Comparison of ENCODE assay signal across 17 cellular contexts in genomic region chr19:10637894-10638293, GRCh38. TPM values are rescaled to one million over a fixed set of nuclear protein-coding genes. Genes with fewer than 3 reads are reported as not detected.
DNase-seq lines count a peak whose midpoint lies in the region; ATAC-seq and TF ChIP-seq lines count a peak whose summit lies in the region.
"Had no signal": no experiment of that assay in that cellular context is flagged by ENCODE, and none has a peak within 500 bp of the region (broad histone marks: within the 10 kb centered on the region; RNA-seq: fewer than 3 reads in every experiment).

No MANE protein-coding gene starts in this region.

- intact Hi-C loops in mucosa of descending colon (cut with DNase I, micrococcal nuclease): no loop called here

- H3K9me3 ChIP-seq in T-helper 17 cell (ENCODE audit: control insufficient read depth, low read length, poor library complexity, severe bottlenecking) (no peaks in the 10 kb centered on the region), mucosa of descending colon (no peaks in the 10 kb centered on the region)

- no peak overlapping the region for H3K4me3 ChIP-seq in mucosa of descending colon
- H3K4me3 ChIP-seq: GM12878 had no signal

- peaks cover 4% of the 10 kb centered on the region for H3K36me3 ChIP-seq in mucosa of descending colon (ENCODE audit: low read depth)

- no peak overlapping the region for H3K4me3 Mint-ChIP-seq in activated naive CD4-positive, alpha-beta T cell treated with anti-CD3 and anti-CD28 coated beads, Interleukin-2, amount 50 U/mL, for 24 hours
- H3K4me3 Mint-ChIP-seq in T-helper 17 cell: no peak overlapping the region
- no peak overlapping the region for H3K4me3 Mint-ChIP-seq in brain
- H3K4me3 Mint-ChIP-seq: stimulated activated naive CD8-positive, alpha-beta T cell treated with anti-CD3 and anti-CD28 coated beads, Interleukin-15, Interleukin-2, amounts not matched to agents 100 ng/mL and 50 ng/mL, for 24 hours had no signal

- TF ChIP-seq CTCF in brain (conservative IDR thresholded peaks at IDR 0.05) (no peak), mucosa of descending colon (IDR thresholded peaks at IDR 0.05) (no peak)

- peaks cover 9% of the 10 kb centered on the region for H3K36me3 Mint-ChIP-seq in activated naive CD4-positive, alpha-beta T cell treated with anti-CD3 and anti-CD28 coated beads, Interleukin-2, amount 50 U/mL, for 24 hours
- peaks cover 14% of the 10 kb centered on the region for H3K36me3 Mint-ChIP-seq in T-helper 17 cell (ENCODE audit: low read depth)
- peaks cover 81% of the 10 kb centered on the region for H3K36me3 Mint-ChIP-seq in brain

- peak overlapping the region; percentile 74 for H3K27ac Mint-ChIP-seq in activated naive CD4-positive, alpha-beta T cell treated with anti-CD3 and anti-CD28 coated beads, Interleukin-2, amount 50 U/mL, for 24 hours
- peak overlapping the region; percentile 51 for H3K27ac Mint-ChIP-seq in T-helper 17 cell
- peak overlapping the region in 3 of 5 experiments; percentile 1 to 31 (median 19) for H3K27ac Mint-ChIP-seq in brain
- H3K27ac Mint-ChIP-seq: stimulated activated naive CD8-positive, alpha-beta T cell treated with anti-CD3 and anti-CD28 coated beads, Interleukin-15, Interleukin-2, amounts not matched to agents 100 ng/mL and 50 ng/mL, for 24 hours had no signal

- no peak for ATAC-seq in T-helper 17 cell
- ATAC-seq in HG03521 (IDR thresholded peaks at IDR 0.05; ENCODE audit: unreplicated experiment): no peak
- ATAC-seq in GM21390 (IDR thresholded peaks at IDR 0.05; ENCODE audit: unreplicated experiment): no peak
- no peak for ATAC-seq in mucosa of descending colon
- ATAC-seq: GM12878 had no signal

- peaks cover 3% of the 10 kb centered on the region for H3K4me1 ChIP-seq in mucosa of descending colon (ENCODE audit: low read depth)

- no peaks in the 10 kb centered on the region for H3K9me3 Mint-ChIP-seq in activated naive CD4-positive, alpha-beta T cell treated with anti-CD3 and anti-CD28 coated beads, Interleukin-2, amount 50 U/mL, for 24 hours
- no peaks in the 10 kb centered on the region for H3K9me3 Mint-ChIP-seq in brain
- H3K9me3 Mint-ChIP-seq: stimulated activated naive CD8-positive, alpha-beta T cell treated with anti-CD3 and anti-CD28 coated beads, Interleukin-15, Interleukin-2, amounts not matched to agents 100 ng/mL and 50 ng/mL, for 24 hours had no signal

- H3K4me1 Mint-ChIP-seq in activated naive CD4-positive, alpha-beta T cell treated with anti-CD3 and anti-CD28 coated beads, Interleukin-2, amount 50 U/mL, for 24 hours: peaks cover 20% of the 10 kb centered on the region
- H3K4me1 Mint-ChIP-seq in T-helper 17 cell: peaks cover 8% of the 10 kb centered on the region
- H3K4me1 Mint-ChIP-seq in brain: no peaks in the 10 kb centered on the region

- no peaks in the 10 kb centered on the region for H3K27me3 Mint-ChIP-seq in activated naive CD4-positive, alpha-beta T cell treated with anti-CD3 and anti-CD28 coated beads, Interleukin-2, amount 50 U/mL, for 24 hours
- H3K27me3 Mint-ChIP-seq in T-helper 17 cell (no peaks in the 10 kb centered on the region), brain (peaks cover 3% of the 10 kb centered on the region)
- H3K27me3 Mint-ChIP-seq: stimulated activated naive CD8-positive, alpha-beta T cell treated with anti-CD3 and anti-CD28 coated beads, Interleukin-15, Interleukin-2, amounts not matched to agents 100 ng/mL and 50 ng/mL, for 24 hours had no signal

- DNase-seq in activated naive CD4-positive, alpha-beta T cell treated with Interleukin-2 at 50 U/mL for 16 hours: no peak
- DNase-seq in T-helper 17 cell (no peak), mucosa of descending colon (no peak)
- DNase-seq in effector CD4-positive, alpha-beta T cell: no peak
- DNase-seq: activated CD4-positive, alpha-beta T cell treated with anti-CD3 and anti-CD28 coated beads, Interleukin-2, amount 50 U/mL, for 48 hours; Calu3; hypothalamus; mesendoderm; NCI-H187; retina; Right ventricle myocardium superior had no signal

RNA-seq across cellular contexts. Expression of gene SLC44A2, which starts 12.5 kb away (rescaled TPM):
- total RNA-seq in T-helper 17 cell (100 to 1,000 TPM; 186 to 200 TPM), mucosa of descending colon (100 to 1,000 TPM in 2 of 3 donors, 10 to 100 TPM in 1; 90.0 to 179 (median 116) TPM)
- polyA plus RNA-seq in brain (ENCODE audit: insufficient read depth, low read depth, low replicate concordance): 143 TPM

RNA-seq across cellular contexts. Expression of gene ILF3, which starts 16.3 kb away (rescaled TPM):
- 100 to 1,000 TPM; 428 to 456 TPM for total RNA-seq in T-helper 17 cell
- polyA plus RNA-seq in brain (ENCODE audit: insufficient read depth, low read depth, low replicate concordance): 261 TPM
- total RNA-seq in mucosa of descending colon: 100 to 1,000 TPM; 151 to 213 (median 178) TPM

RNA-seq across cellular contexts. Expression of gene AP1M2, which starts 50.8 kb away (rescaled TPM):
- total RNA-seq in T-helper 17 cell (1 to 10 TPM in 1 of 2 donors, not detected in 1; 2.0 TPM), mucosa of descending colon (100 to 1,000 TPM in 2 of 3 donors, 10 to 100 TPM in 1; 42.6 to 140 (median 131) TPM)
- polyA plus RNA-seq in brain (ENCODE audit: insufficient read depth, low read depth, low replicate concordance): 60.8 TPM
- total RNA-seq: Right ventricle myocardium superior had no signal
- polyA plus RNA-seq: GM12878 had no signal

Comparison
In these comparisons a context has a peak if more than half of its experiments do, and no peak if none do; other contexts are left out.
1. H3K27ac Mint-ChIP-seq: peak in every context shown above with its lines; median percentile 74 in activated naive CD4-positive, alpha-beta T cell treated with anti-CD3 and anti-CD28 coated beads, Interleukin-2, amount 50 U/mL, for 24 hours; 51 in T-helper 17 cell; 19 in brain.
2. RNA of gene AP1M2, which starts 50.8 kb away (total RNA-seq): 42.6 to 140 TPM in mucosa of descending colon; 2.0 TPM in T-helper 17 cell; every median in the first group is over 10 times any median in the second.